ENCODE assay signal across 30 cellular contexts in the genomic region with DNA sequence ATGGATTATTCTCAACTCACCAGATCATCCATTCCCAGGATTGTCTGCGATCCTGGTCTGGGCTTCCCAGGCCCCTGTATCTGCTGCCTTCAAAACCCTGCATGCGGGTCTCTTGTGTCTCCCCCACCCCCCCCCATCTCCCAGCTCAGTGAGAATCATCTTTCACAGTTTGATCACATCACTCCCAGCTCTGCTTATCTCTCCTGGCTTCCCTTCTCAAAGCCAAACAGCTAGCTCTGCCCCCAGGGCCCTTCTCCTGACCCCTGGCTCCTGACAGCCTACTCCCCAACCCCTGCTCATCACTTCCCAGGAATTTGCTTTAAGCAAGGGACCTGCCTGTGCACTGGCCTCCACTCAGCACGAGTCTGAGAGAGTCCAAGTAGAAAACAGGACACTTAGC.
DNase-seq lines count a peak whose midpoint lies in the region; ATAC-seq and TF ChIP-seq lines count a peak whose summit lies in the region.
"Had no signal": no experiment of that assay in that cellular context is flagged by ENCODE, and none has a peak within 500 bp of the region (broad histone marks: within the 10 kb centered on the region; RNA-seq: fewer than 3 reads in every experiment).

No MANE protein-coding gene starts in this region.

- CTCF ChIA-PET in SK-N-SH (lab: Yijun Ruan, JAX), result interaction anchor here (0.6 to 5.0 kb wide), 9 partner anchors 10 to 452 kb away, joined by 4 to 60 read pairs (median 17); no protein-coding TSS in a partner anchor

- no peaks in the 10 kb centered on the region for H3K9me2 ChIP-seq in SK-N-SH

- WGBS in SK-N-SH (ENCODE audit: low lambda C conversion rate), result 70% methylated on average over 3 of the region's 3 CpGs

- H3K9me3 Mint-ChIP-seq in nephron, result no peaks in the 10 kb centered on the region
- H3K9me3 Mint-ChIP-seq in chondrocyte (ENCODE audit: low read depth), result peaks cover 3% of the 10 kb centered on the region
- H3K9me3 Mint-ChIP-seq: activated T-cell treated with anti-CD3 and anti-CD28 coated beads, Interleukin-2, amount 50 U/mL, for 4 hours; T-helper 1 cell treated with Interleukin-12 subunit alpha and Interleukin-12 subunit beta and Interleukin-4 antibody, amounts not matched to agents 30 μg/mL and 1 μg/mL, for 36 hours had no signal

- TF ChIP-seq RAD21 in SK-N-SH (IDR thresholded peaks at IDR 0.05; ENCODE audit: low read length), result no peak

- POLR2A ChIA-PET in SK-N-SH (lab: Yijun Ruan, JAX), result interaction anchor here (0.7 kb wide), 1 partner anchor 34 kb away, joined by 3 read pairs; no protein-coding TSS in a partner anchor

- H3K36me3 ChIP-seq in SK-N-SH (replicated peaks in 1 of 2; ENCODE audit: control insufficient read depth in 1 of 2, insufficient read depth in 2 of 2, low read length in 1 of 2), result no peaks in the 10 kb centered on the region
- H3K36me3 ChIP-seq: esophagus muscularis mucosa, transverse colon had no signal

- peaks cover 0 to 49% of the 10 kb centered on the region in 2 experiments; a peak in 1 of 4 replicates for H3K4me1 ChIP-seq in SK-N-SH (ENCODE audit: control insufficient read depth in 1 of 2, insufficient read depth in 2 of 2, low read depth in 1 of 2, low read length in 1 of 2)
- H3K4me1 ChIP-seq: transverse colon had no signal

- H2AFZ ChIP-seq in SK-N-SH (ENCODE audit: low read depth), result no peak overlapping the region

- H3K36me3 Mint-ChIP-seq in nephron (ENCODE audit: low read depth) (no peaks in the 10 kb centered on the region), chondrocyte (ENCODE audit: low read depth) (no peaks in the 10 kb centered on the region)
- H3K36me3 Mint-ChIP-seq: activated CD8-positive, alpha-beta memory T cell treated with anti-CD3 and anti-CD28 coated beads, Interleukin-2, amount 10 ng/mL, durations not matched to agents 7 days and 5 days; CD14-positive monocyte; naive thymus-derived CD8-positive, alpha-beta T cell had no signal

- no peak overlapping the region for H3K4me2 ChIP-seq in SK-N-SH

- H3K27ac Mint-ChIP-seq in nephron (peak overlapping the region; percentile 82 to 91 (median 87)), chondrocyte (ENCODE audit: unreplicated experiment) (no peak overlapping the region)
- H3K27ac Mint-ChIP-seq: activated CD8-positive, alpha-beta memory T cell treated with anti-CD3 and anti-CD28 coated beads, Interleukin-2, amount 10 ng/mL, durations not matched to agents 7 days and 5 days; CD14-positive monocyte; dendritic cell treated with granulocyte-macrophage colony-stimulating factor and Interleukin-4, amounts not matched to agents 40 ng/mL and 50 ng/mL, for 4 days; naive thymus-derived CD8-positive, alpha-beta T cell; T-helper 1 cell treated with Interleukin-12 subunit alpha and Interleukin-12 subunit beta and Interleukin-4 antibody, amounts not matched to agents 30 μg/mL and 1 μg/mL, for 36 hours had no signal

- ATAC-seq in SK-N-SH treated with all-trans-retinoic acid at 6 μM for 48 hours, result no peak
- ATAC-seq in HG02623 (IDR thresholded peaks at IDR 0.05; ENCODE audit: unreplicated experiment), result no peak
- ATAC-seq: activated CD8-positive, alpha-beta memory T cell treated with anti-CD3 and anti-CD28 coated beads, Interleukin-2, amount 10 ng/mL, durations not matched to agents 7 days and 5 days; activated T-cell treated with anti-CD3 and anti-CD28 coated beads, Interleukin-2, amount 50 U/mL, for 4 hours; HepG2; naive thymus-derived CD8-positive, alpha-beta T cell had no signal

- TF ChIP-seq EP300 in SK-N-SH (IDR thresholded peaks at IDR 0.05; ENCODE audit: borderline replicate concordance in 1 of 2, low read depth in 1 of 2, low read length in 1 of 2), result 0 out of 4 replicates have a peak, but pooled peaks of 1 of the 2 experiments have one; percentile 12

- H3K4me1 Mint-ChIP-seq in nephron, result peaks cover 91% of the 10 kb centered on the region
- H3K4me1 Mint-ChIP-seq in chondrocyte (ENCODE audit: low read depth), result peaks cover 44% of the 10 kb centered on the region
- H3K4me1 Mint-ChIP-seq: activated CD8-positive, alpha-beta memory T cell treated with anti-CD3 and anti-CD28 coated beads, Interleukin-2, amount 10 ng/mL, durations not matched to agents 7 days and 5 days; CD14-positive monocyte had no signal

- no peaks in the 10 kb centered on the region for H4K20me1 ChIP-seq in SK-N-SH (ENCODE audit: insufficient read depth)

- H3K27me3 Mint-ChIP-seq in nephron (ENCODE audit: low read depth), result no peaks in the 10 kb centered on the region
- no peaks in the 10 kb centered on the region for H3K27me3 Mint-ChIP-seq in chondrocyte (ENCODE audit: low read depth)

- H3K9ac ChIP-seq in SK-N-SH, result no peak overlapping the region

- H3K27ac ChIP-seq in SK-N-SH (ENCODE audit: low read depth in 2 of 2, low read length in 1 of 2), result 0 out of 4 replicates have a peak overlapping the region, but pooled peaks of 1 of the 2 experiments have one; percentile 6
- H3K27ac ChIP-seq: esophagus muscularis mucosa, transverse colon had no signal

- H3K9me3 ChIP-seq in SK-N-SH, result no peaks in the 10 kb centered on the region
- H3K9me3 ChIP-seq: transverse colon had no signal

- no peaks in the 10 kb centered on the region for H3K79me2 ChIP-seq in SK-N-SH (ENCODE audit: insufficient read depth)

- H3K4me3 Mint-ChIP-seq in nephron, result peak overlapping the region in 2 of 3 experiments; percentile 0 to 38
- H3K4me3 Mint-ChIP-seq in chondrocyte (ENCODE audit: unreplicated experiment), result no peak overlapping the region
- H3K4me3 Mint-ChIP-seq: activated CD8-positive, alpha-beta memory T cell treated with anti-CD3 and anti-CD28 coated beads, Interleukin-2, amount 10 ng/mL, durations not matched to agents 7 days and 5 days; activated T-cell treated with anti-CD3 and anti-CD28 coated beads, Interleukin-2, amount 50 U/mL, for 4 hours; dendritic cell treated with granulocyte-macrophage colony-stimulating factor and Interleukin-4, amounts not matched to agents 40 ng/mL and 50 ng/mL, for 4 days; naive thymus-derived CD8-positive, alpha-beta T cell; T-helper 1 cell treated with Interleukin-12 subunit alpha and Interleukin-12 subunit beta and Interleukin-4 antibody, amounts not matched to agents 30 μg/mL and 1 μg/mL, for 36 hours had no signal

- DNase-seq in SK-N-SH, result peak; percentile 71
- DNase-seq in ecto neural progenitor cell (ENCODE audit: low spot score), result peak; percentile 68
- no peak for DNase-seq in NCI-H526 (lab: John Stamatoyannopoulos, UW)
- DNase-seq in D341Med (ENCODE audit: low spot score), result no peak
- DNase-seq in chondrocyte (ENCODE audit: low spot score), result no peak
- DNase-seq: 8988T; activated CD4-positive, alpha-beta T cell treated with anti-CD3 and anti-CD28 coated beads, Interleukin-2, amount 50 U/mL, for 4 hours; activated CD8-positive, alpha-beta memory T cell treated with anti-CD3 and anti-CD28 coated beads, Interleukin-2, amount 10 ng/mL, durations not matched to agents 7 days and 5 days; activated T-cell treated with anti-CD3 and anti-CD28 coated beads, Interleukin-2, amount 50 U/mL, for 4 hours; Calu3; caudate nucleus; DMS79 treated with DMSO at 0.1 percent for 48 hours; head of caudate nucleus; Karpas-422; kidney; naive thymus-derived CD8-positive, alpha-beta T cell; NCI-H1436; NCI-H345; NCI-H774; RPMI8226; stimulated activated CD4-positive, alpha-beta T cell treated with anti-CD3 and anti-CD28 coated beads, Interleukin-4, amount 100 ng/mL, for 24 hours; transverse colon had no signal

- no peaks in the 10 kb centered on the region for H3K27me3 ChIP-seq in SK-N-SH (ENCODE audit: insufficient read depth)
- H3K27me3 ChIP-seq: esophagus muscularis mucosa, transverse colon had no signal

- TF ChIP-seq CTCF in SK-N-SH (IDR thresholded peaks at IDR 0.05) (no peak), nephron (IDR thresholded peaks at IDR 0.05; ENCODE audit: unreplicated experiment in 3 of 3) (no peak), chondrocyte (IDR thresholded peaks at IDR 0.05) (no peak)

- H3K4me3 ChIP-seq in SK-N-SH (ENCODE audit: low read depth in 2 of 2, low read length in 1 of 2), result no peak overlapping the region
- H3K4me3 ChIP-seq: esophagus muscularis mucosa, transverse colon had no signal

- H3F3A ChIP-seq in SK-N-SH (replicated peaks; ENCODE audit: insufficient read depth), result no peaks in the 10 kb centered on the region

TF ChIP-seq in SK-N-SH, 30 proteins besides CTCF, POLR2A, EP300 and RAD21:
- TF ChIP-seq, protein P1, sequence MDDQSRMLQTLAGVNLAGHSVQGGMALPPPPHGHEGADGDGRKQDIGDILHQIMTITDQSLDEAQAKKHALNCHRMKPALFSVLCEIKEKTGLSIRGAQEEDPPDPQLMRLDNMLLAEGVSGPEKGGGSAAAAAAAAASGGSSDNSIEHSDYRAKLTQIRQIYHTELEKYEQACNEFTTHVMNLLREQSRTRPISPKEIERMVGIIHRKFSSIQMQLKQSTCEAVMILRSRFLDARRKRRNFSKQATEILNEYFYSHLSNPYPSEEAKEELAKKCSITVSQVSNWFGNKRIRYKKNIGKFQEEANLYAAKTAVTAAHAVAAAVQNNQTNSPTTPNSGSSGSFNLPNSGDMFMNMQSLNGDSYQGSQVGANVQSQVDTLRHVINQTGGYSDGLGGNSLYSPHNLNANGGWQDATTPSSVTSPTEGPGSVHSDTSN (IDR thresholded peaks at IDR 0.05), result no peak
- no peak for TF ChIP-seq GABPA (IDR thresholded peaks at IDR 0.05; ENCODE audit: low read depth)
- no peak for TF ChIP-seq RFX5 (IDR thresholded peaks at IDR 0.05; ENCODE audit: low read length)
- TF ChIP-seq POLR2AphosphoS5 (IDR thresholded peaks at IDR 0.05; ENCODE audit: low read depth, low read length), result no peak
- TF ChIP-seq TCF12 (IDR thresholded peaks at IDR 0.05), result no peak
- TF ChIP-seq TEAD4 (IDR thresholded peaks at IDR 0.05; ENCODE audit: borderline replicate concordance, insufficient read depth), result no peak

TF ChIP-seq in SK-N-SH treated with all-trans-retinoic acid at 6 μM for 48 hours, 23 proteins besides CTCF, POLR2A, EP300 and RAD21:
- TF ChIP-seq OSR1 (CRISPR knock-in tag; IDR thresholded peaks at IDR 0.05) (no peak), ZNF565 (CRISPR knock-in tag; conservative IDR thresholded peaks at IDR 0.05; ENCODE audit: low read depth) (no peak), ZNF8 (CRISPR knock-in tag; IDR thresholded peaks at IDR 0.05) (no peak), TOX (CRISPR knock-in tag; IDR thresholded peaks at IDR 0.05; ENCODE audit: borderline replicate concordance) (no peak), CSDC2 (CRISPR knock-in tag; IDR thresholded peaks at IDR 0.05) (no peak), TCF4 (CRISPR knock-in tag; IDR thresholded peaks at IDR 0.05; ENCODE audit: borderline replicate concordance) (no peak), ZC3H10 (CRISPR knock-in tag; IDR thresholded peaks at IDR 0.05) (no peak), RARB (CRISPR knock-in tag; IDR thresholded peaks at IDR 0.05) (no peak), BACH2 (CRISPR knock-in tag; IDR thresholded peaks at IDR 0.05; ENCODE audit: borderline replicate concordance) (no peak), GLIS3 (CRISPR knock-in tag; IDR thresholded peaks at IDR 0.05) (no peak), ISL1 (CRISPR knock-in tag; IDR thresholded peaks at IDR 0.05) (no peak)
TF ChIP-seq in SK-N-SH treated with all-trans-retinoic acid at 6 μM for 48 hours: peak in this region for 0.

Comparison
In these comparisons a context has a peak if more than half of its experiments do, and no peak if none do; other contexts are left out.
1. DNase-seq: peak in SK-N-SH (single experiment) and ecto neural progenitor cell (single experiment); none in NCI-H526 (0 of 2), D341Med (single experiment) and chondrocyte (single experiment).